21 cellular contexts compared by ENCODE assay signal in the genomic region with DNA sequence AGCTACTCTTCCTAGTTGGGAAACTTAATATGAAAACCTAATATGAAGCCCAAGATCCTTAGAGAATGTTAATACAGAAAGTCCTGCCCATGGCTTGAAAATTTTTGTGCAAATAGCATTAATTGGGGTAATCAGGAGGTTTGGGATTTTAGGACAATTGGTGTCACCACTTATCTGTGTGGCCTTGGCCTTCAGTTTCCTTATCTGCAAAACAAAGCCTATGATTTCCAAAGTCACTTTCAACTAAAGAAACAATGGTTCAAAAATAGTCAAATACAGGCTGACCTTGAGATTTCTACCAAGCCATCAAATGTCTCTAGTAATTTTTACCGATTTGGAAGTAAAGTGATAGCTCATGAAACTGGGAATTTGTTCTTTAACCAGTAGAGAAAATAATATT. TPM values are rescaled to one million over a fixed set of nuclear protein-coding genes. Genes with fewer than 3 reads are reported as not detected.
DNase-seq lines count a peak whose midpoint lies in the region; ATAC-seq, FAIRE-seq and TF ChIP-seq lines count a peak whose summit lies in the region.
"Had no signal": no experiment of that assay in that cellular context is flagged by ENCODE, and none has a peak within 500 bp of the region (broad histone marks: within the 10 kb centered on the region; RNA-seq: fewer than 3 reads in every experiment).

No MANE protein-coding gene starts in this region.

- ATAC-seq in HepG2: no peak
- ATAC-seq in right lobe of liver: no peak
- no peak for ATAC-seq in central memory CD8-positive, alpha-beta T cell (replicated peaks; ENCODE audit: extremely low read depth, poor library complexity, severe bottlenecking)
- no peak for ATAC-seq in mucosa of descending colon
- no peak for ATAC-seq in GM21737 (IDR thresholded peaks at IDR 0.05; ENCODE audit: unreplicated experiment)
- ATAC-seq: sciatic nerve had no signal

- H3K4me2 ChIP-seq in HepG2 (ENCODE audit: low read depth, low read length) (no peak overlapping the region), OCI-LY7 (ENCODE audit: low read length) (peak overlapping the region; percentile 72; the same call in 1 of the 2 replicates)

- H3K36me3 ChIP-seq in HepG2 (replicated peaks in 1 of 2; ENCODE audit: control insufficient read depth in 1 of 2, insufficient read depth in 2 of 2, low read length in 2 of 2) (no peaks in the 10 kb centered on the region), right lobe of liver (no peaks in the 10 kb centered on the region), OCI-LY7 (ENCODE audit: insufficient read depth, low read length) (no peaks in the 10 kb centered on the region), thymus (ENCODE audit: control insufficient read depth, insufficient read depth) (no peaks in the 10 kb centered on the region), mucosa of descending colon (ENCODE audit: low read depth) (no peaks in the 10 kb centered on the region)

- BruUV-seq in HepG2 (replicated peaks; lab: Mats Ljungman, UMichigan) (no TSS peak), OCI-LY7 (replicated peaks; lab: Mats Ljungman, UMichigan) (no TSS peak)

- no peaks in the 10 kb centered on the region for H3K9me2 ChIP-seq in OCI-LY7 (ENCODE audit: insufficient read depth, low read length)

- FAIRE-seq in HepG2 (lab: Jason Lieb, UNC): no peak
- FAIRE-seq: RCC 7860 had no signal

- TF ChIP-seq EP300 in HepG2 (IDR thresholded peaks at IDR 0.05; ENCODE audit: low read depth in 2 of 2, low read length in 2 of 2) (no peak), HepG2 (CRISPR knock-in tag; IDR thresholded peaks at IDR 0.05; ENCODE audit: borderline replicate concordance) (no peak)

- H2AFZ ChIP-seq in HepG2 (ENCODE audit: low read length) (no peak overlapping the region), OCI-LY7 (ENCODE audit: low read length) (peak overlapping the region; percentile 58; the same call in 1 of the 2 replicates)

- in situ Hi-C loops in HepG2 (cut with HindIII; ENCODE audit: extremely low pct_ligation_motif_present, low pct_unique_long_range_greater_than_20kb): no loop called here

- H3K4me1 ChIP-seq in HepG2 (ENCODE audit: insufficient read depth, low read length): no peaks in the 10 kb centered on the region
- H3K4me1 ChIP-seq in right lobe of liver: no peaks in the 10 kb centered on the region
- peaks cover 98% of the 10 kb centered on the region for H3K4me1 ChIP-seq in OCI-LY7 (ENCODE audit: insufficient read depth, low read length, poor library complexity, severe bottlenecking)
- H3K4me1 ChIP-seq in thymus (ENCODE audit: control insufficient read depth, insufficient read depth, low read length): no peaks in the 10 kb centered on the region
- H3K4me1 ChIP-seq in mucosa of descending colon (ENCODE audit: low read depth): peaks cover 6% of the 10 kb centered on the region

- H3K79me2 ChIP-seq in HepG2 (ENCODE audit: insufficient read depth, low read length) (no peaks in the 10 kb centered on the region), OCI-LY7 (ENCODE audit: insufficient read depth, low read depth, low read length) (no peaks in the 10 kb centered on the region)

- H3K36me3 Mint-ChIP-seq in central memory CD8-positive, alpha-beta T cell (ENCODE audit: insufficient read depth): peaks cover 19% of the 10 kb centered on the region

- CTCF ChIA-PET in HepG2 (lab: Yijun Ruan, JAX; ENCODE audit: low intra/inter-chr PET ratio, low total read pairs): no interaction called here
- CTCF ChIA-PET in OCI-LY7 (lab: Charles Lee; ENCODE audit: unreplicated experiment): no interaction called here

- H3K4me3 ChIP-seq in HepG2 (replicated peaks in 1 of 3; ENCODE audit: insufficient read depth in 1 of 3, low read depth in 2 of 3, low read length in 3 of 3) (no peak overlapping the region), right lobe of liver (no peak overlapping the region), OCI-LY7 (ENCODE audit: low read depth, low read length, poor library complexity, severe bottlenecking) (no peak overlapping the region), thymus (ENCODE audit: low read length) (no peak overlapping the region), mucosa of descending colon (no peak overlapping the region)

- no peak for TF ChIP-seq POLR2A in HepG2 (IDR thresholded peaks at IDR 0.05; ENCODE audit: insufficient read depth in 1 of 2, low read depth in 2 of 2, low read length in 2 of 2)
- TF ChIP-seq POLR2A in right lobe of liver (IDR thresholded peaks at IDR 0.05): no peak

- no peak overlapping the region for H3K4me3 Mint-ChIP-seq in central memory CD8-positive, alpha-beta T cell

- H3K27ac Mint-ChIP-seq in central memory CD8-positive, alpha-beta T cell (ENCODE audit: low read depth): peak overlapping the region; percentile 22

- H3K27me3 ChIP-seq in HepG2 (ENCODE audit: control insufficient read depth in 1 of 2, insufficient read depth in 2 of 2, low read length in 2 of 2): no peaks in the 10 kb centered on the region
- peaks cover 0 to 3% of the 10 kb centered on the region in 2 donors for H3K27me3 ChIP-seq in right lobe of liver
- no peaks in the 10 kb centered on the region for H3K27me3 ChIP-seq in thymus (ENCODE audit: control insufficient read depth, insufficient read depth)

- no peaks in the 10 kb centered on the region for H4K20me1 ChIP-seq in HepG2 (ENCODE audit: insufficient read depth, low read length)
- H4K20me1 ChIP-seq in OCI-LY7 (ENCODE audit: insufficient read depth, low read length): no peaks in the 10 kb centered on the region

- peaks cover 67% of the 10 kb centered on the region for H3K4me1 Mint-ChIP-seq in central memory CD8-positive, alpha-beta T cell

- 5% methylated on average over 1 of the region's 1 CpG for WGBS in HepG2 (ENCODE audit: low lambda C conversion rate)
- WGBS in right lobe of liver (ENCODE audit: insufficient coverage, low coverage, low lambda C conversion rate, missing lambda C conversion rate): 44% methylated on average over 1 of the region's 1 CpG
- WGBS in thymus: 100% methylated on average over 1 of the region's 1 CpG

- DNase-seq in HepG2 (ENCODE audit: low spot score) (no peak), right lobe of liver (no peak), OCI-LY7 (ENCODE audit: low spot score) (no peak), mucosa of descending colon (no peak), NCI-H1092 (lab: John Stamatoyannopoulos, UW) (no peak)
- no peak for DNase-seq in central memory CD8-positive, alpha-beta T cell (ENCODE audit: low spot score in 2 of 2)
- DNase-seq: activated CD8-positive, alpha-beta memory T cell treated with anti-CD3 and anti-CD28 coated beads, Interleukin-2, amount 50 U/mL, for 48 hours; central memory CD4-positive, alpha-beta T cell; DMS 273 treated with DMSO at 0.1 percent for 48 hours; kidney; midbrain; NCI-H1092 treated with DMSO at 0.1 percent for 48 hours; NCI-H2171 treated with DMSO at 0.1 percent for 48 hours; NCI-H82; stimulated activated CD4-positive, alpha-beta T cell treated with anti-CD3 and anti-CD28 coated beads, Interleukin-1b, Interleukin-23, amount 100 ng/mL, for 48 hours had no signal

- H3K9ac ChIP-seq in HepG2 (ENCODE audit: insufficient read depth, low read depth, low read length): no peak overlapping the region

- no peaks in the 10 kb centered on the region for H3K9me3 ChIP-seq in HepG2 (ENCODE audit: low read length)
- H3K9me3 ChIP-seq in right lobe of liver: no peaks in the 10 kb centered on the region
- no peaks in the 10 kb centered on the region for H3K9me3 ChIP-seq in OCI-LY7 (ENCODE audit: low read length)
- no peaks in the 10 kb centered on the region for H3K9me3 ChIP-seq in thymus (ENCODE audit: control insufficient read depth)
- no peaks in the 10 kb centered on the region for H3K9me3 ChIP-seq in mucosa of descending colon

- H3K27me3 Mint-ChIP-seq in central memory CD8-positive, alpha-beta T cell: no peaks in the 10 kb centered on the region

- H3K27ac ChIP-seq in HepG2 (ENCODE audit: extremely low read length, insufficient read depth, low read length): no peak overlapping the region
- H3K27ac ChIP-seq in right lobe of liver: no peak overlapping the region
- H3K27ac ChIP-seq in OCI-LY7 (ENCODE audit: low read depth, low read length, poor library complexity, severe bottlenecking): peak overlapping the region; percentile 39
- H3K27ac ChIP-seq in thymus (ENCODE audit: low read depth): peak overlapping the region; percentile 25
- H3K27ac ChIP-seq: VCaP had no signal

- POLR2A ChIA-PET in HepG2 (lab: Yijun Ruan, JAX) (no interaction called here), OCI-LY7 (lab: Charles Lee) (interaction anchor here (5.1 kb wide), 1 partner anchor 107 kb away, joined by 51 read pairs; the partner anchor contains the start of gene TMSB4X)

- no peak for TF ChIP-seq RAD21 in HepG2 (CRISPR knock-in tag; IDR thresholded peaks at IDR 0.05)

- H3K9me3 Mint-ChIP-seq in central memory CD8-positive, alpha-beta T cell: no peaks in the 10 kb centered on the region

- TF ChIP-seq CTCF in HepG2 (CRISPR knock-in tag; IDR thresholded peaks at IDR 0.05) (no peak), right lobe of liver (IDR thresholded peaks at IDR 0.05) (no peak), OCI-LY7 (conservative IDR thresholded peaks at IDR 0.05; ENCODE audit: low read length) (no peak), mucosa of descending colon (IDR thresholded peaks at IDR 0.05) (no peak)

- intact Hi-C loops in HepG2 (cut with micrococcal nuclease; ENCODE audit: unreplicated experiment) (no loop called here), right lobe of liver (cut with DNase I) (no loop called here), OCI-LY7 (cut with micrococcal nuclease; ENCODE audit: unreplicated experiment) (loop anchor here (1.0 to 10.0 kb wide), 4 partner anchors 133 to 650 kb away; partner anchors contain the start of genes OFD1, TLR7 and TRAPPC2), mucosa of descending colon (cut with DNase I, micrococcal nuclease) (no loop called here)

RNA-seq across cellular contexts. Expression of gene FAM9C, which starts 40.2 kb away (rescaled TPM):
- not detected in 2 replicates for total RNA-seq in HepG2 (2016; rRNA removed; fragmentation: Illumina TruSeq; extraction: Trizol)
- not detected in 2 replicates for total RNA-seq in HepG2 (2016; cell fraction: cytosol; rRNA removed; fragmentation: Illumina TruSeq; extraction: Trizol; ENCODE audit: low read depth)
- not detected in 2 replicates for total RNA-seq in HepG2 (2016; cell fraction: insoluble cytoplasmic fraction; rRNA removed; fragmentation: Illumina TruSeq; extraction: Trizol)
- not detected in 2 replicates for total RNA-seq in HepG2 (2016; cell fraction: membrane; rRNA removed; fragmentation: Illumina TruSeq; extraction: Trizol)
- total RNA-seq in HepG2 (2016; cell fraction: nucleus; rRNA removed; fragmentation: Illumina TruSeq; extraction: Trizol): not detected in 2 replicates
- polyA plus RNA-seq in HepG2 (2011; rRNA removed): not detected in 2 replicates
- polyA plus RNA-seq in HepG2 (2011; cell fraction: cytosol; rRNA removed): not detected in 2 replicates
- not detected in 2 replicates for polyA plus RNA-seq in HepG2 (2011; cell fraction: nucleus; rRNA removed)
- polyA plus RNA-seq in HepG2 (2012): not detected in 2 replicates
- polyA plus RNA-seq in HepG2 (2016; cell fraction: cytosol; fragmentation: Illumina TruSeq; extraction: Trizol; ENCODE audit: low read depth): not detected in 2 replicates
- polyA plus RNA-seq in HepG2 (2016; cell fraction: insoluble cytoplasmic fraction; fragmentation: Illumina TruSeq; extraction: Trizol; ENCODE audit: low read depth): not detected in 2 replicates
- polyA plus RNA-seq in HepG2 (2016; cell fraction: membrane; fragmentation: Illumina TruSeq; extraction: Trizol; ENCODE audit: low read depth): not detected in 2 replicates
- polyA plus RNA-seq in HepG2 (2016; cell fraction: nucleus; fragmentation: Illumina TruSeq; extraction: Trizol; ENCODE audit: insufficient read depth, low read depth): not detected in 2 replicates
- not detected in 2 replicates for polyA minus RNA-seq in HepG2 (2011; rRNA and poly(A)+ RNA removed; ENCODE audit: low replicate concordance)
- polyA minus RNA-seq in HepG2 (2011; cell fraction: cytosol; rRNA and poly(A)+ RNA removed): not detected in 2 replicates
- polyA minus RNA-seq in HepG2 (2011; cell fraction: nucleus; rRNA and poly(A)+ RNA removed): not detected in 2 replicates
- not detected for total RNA-seq in right lobe of liver
- total RNA-seq in OCI-LY7 (2014; rRNA removed; shearing (Covaris generic)): 0.13 TPM in 1 of 2 replicates, not detected in the other
- not detected in 2 replicates for total RNA-seq in OCI-LY7 (2022)
- 0.07 TPM for polyA plus RNA-seq in thymus
- total RNA-seq in mucosa of descending colon: under 1 TPM in 1 of 3 donors, not detected in 2; 0.13 TPM
- total RNA-seq: kidney, omental fat pad, sciatic nerve had no signal

Comparison
In these comparisons a context has a peak if more than half of its experiments do, and no peak if none do; other contexts are left out.
1. H3K27ac ChIP-seq: peak in OCI-LY7 (single experiment) and thymus (single experiment); none in HepG2 (single experiment) and right lobe of liver (0 of 3).